ENCODE assay signal across 16 cellular contexts in genomic region chr6:13259393-13259792, GRCh38.
DNase-seq lines count a peak whose midpoint lies in the region; ATAC-seq and TF ChIP-seq lines count a peak whose summit lies in the region.
"Had no signal": no experiment of that assay in that cellular context is flagged by ENCODE, and none has a peak within 500 bp of the region (broad histone marks: within the 10 kb centered on the region; RNA-seq: fewer than 3 reads in every experiment).

No MANE protein-coding gene starts in this region.

- H3K9me3 ChIP-seq in hepatocyte (ENCODE audit: low read depth): no peaks in the 10 kb centered on the region
- H3K9me3 ChIP-seq: ovary had no signal

- ATAC-seq in GM18502 (IDR thresholded peaks at IDR 0.05; ENCODE audit: poor library complexity, unreplicated experiment): peak; percentile 48
- peak; percentile 35 for ATAC-seq in GM21447 (IDR thresholded peaks at IDR 0.05; ENCODE audit: unreplicated experiment)
- ATAC-seq in HG03095 (IDR thresholded peaks at IDR 0.05; ENCODE audit: unreplicated experiment): peak; percentile 41
- ATAC-seq in activated B cell treated with CpG ODN at 0.5 μM for 24 hours (ENCODE audit: low read depth): peak; percentile 45
- no peak for ATAC-seq in GM19324 (IDR thresholded peaks at IDR 0.05; ENCODE audit: low FRiP score, unreplicated experiment)
- ATAC-seq: HCT116, heart right ventricle had no signal

- peaks cover 3% of the 10 kb centered on the region for H3K36me3 Mint-ChIP-seq in activated B cell treated with CpG ODN at 0.5 μM for 24 hours (ENCODE audit: low read depth)

- no peaks in the 10 kb centered on the region for H3K36me3 ChIP-seq in hepatocyte (replicated peaks; ENCODE audit: insufficient read depth, low read depth)
- H3K36me3 ChIP-seq: heart right ventricle, ovary had no signal

- 96% methylated on average over 3 of the region's 3 CpGs for WGBS in hepatocyte (ENCODE audit: low lambda C conversion rate, missing lambda C conversion rate)

- TF ChIP-seq CTCF in activated B cell treated with CpG ODN at 0.5 μM for 24 hours (IDR thresholded peaks at IDR 0.05) (no peak), hepatocyte (IDR thresholded peaks at IDR 0.05; ENCODE audit: poor library complexity) (no peak)

- H4K20me1 ChIP-seq in hepatocyte (ENCODE audit: insufficient read depth, poor library complexity, severe bottlenecking): no peaks in the 10 kb centered on the region

- H3K27ac Mint-ChIP-seq in activated B cell treated with CpG ODN at 0.5 μM for 24 hours: peak overlapping the region; percentile 75
- H3K27ac Mint-ChIP-seq: activated naive CD8-positive, alpha-beta T cell treated with anti-CD3 and anti-CD28 coated beads for 36 hours; stimulated activated naive CD8-positive, alpha-beta T cell treated with anti-CD3 and anti-CD28 coated beads, Interleukin-15, Interleukin-2, amounts not matched to agents 100 ng/mL and 50 ng/mL, for 24 hours had no signal

- peak overlapping the region; percentile 74 for H3K4me3 Mint-ChIP-seq in activated B cell treated with CpG ODN at 0.5 μM for 24 hours
- H3K4me3 Mint-ChIP-seq: activated naive CD8-positive, alpha-beta T cell treated with anti-CD3 and anti-CD28 coated beads for 36 hours; stimulated activated naive CD8-positive, alpha-beta T cell treated with anti-CD3 and anti-CD28 coated beads, Interleukin-15, Interleukin-2, amounts not matched to agents 100 ng/mL and 50 ng/mL, for 24 hours had no signal

- CTCF ChIA-PET in activated B cell treated with CpG ODN at 0.5 μM for 24 hours (lab: Charles Lee): interaction anchor here (1.0 to 1.5 kb wide), 2 partner anchors 18 to 64 kb away, joined by 6 read pairs; no protein-coding TSS in a partner anchor

- H3K27me3 Mint-ChIP-seq in activated B cell treated with CpG ODN at 0.5 μM for 24 hours: no peaks in the 10 kb centered on the region
- H3K27me3 Mint-ChIP-seq: activated naive CD8-positive, alpha-beta T cell treated with anti-CD3 and anti-CD28 coated beads for 36 hours; stimulated activated naive CD8-positive, alpha-beta T cell treated with anti-CD3 and anti-CD28 coated beads, Interleukin-15, Interleukin-2, amounts not matched to agents 100 ng/mL and 50 ng/mL, for 24 hours had no signal

- H3K4me3 ChIP-seq in hepatocyte: no peak overlapping the region
- H3K4me3 ChIP-seq: heart right ventricle, ovary had no signal

- no peak overlapping the region for H3K27ac ChIP-seq in hepatocyte
- H3K27ac ChIP-seq: heart right ventricle, ovary had no signal

- POLR2A ChIA-PET in activated B cell treated with CpG ODN at 0.5 μM for 24 hours (lab: Charles Lee): interaction anchor here (4.9 to 5.2 kb wide), 3 partner anchors 13 to 69 kb away, joined by 27 to 101 read pairs (median 35); partner anchors contain the start of gene TBC1D7

- H3K4me1 ChIP-seq in hepatocyte (ENCODE audit: insufficient read depth): no peaks in the 10 kb centered on the region

- intact Hi-C loops in activated B cell treated with CpG ODN at 0.5 μM for 24 hours (cut with micrococcal nuclease): loop anchor here (2.0 kb wide), 1 partner anchor 25 kb away; no protein-coding TSS in a partner anchor

- no peaks in the 10 kb centered on the region for H3K9me2 ChIP-seq in hepatocyte (replicated peaks; ENCODE audit: insufficient read depth)

- H3K4me1 Mint-ChIP-seq in activated B cell treated with CpG ODN at 0.5 μM for 24 hours: peaks cover 94% of the 10 kb centered on the region

- DNase-seq in activated B cell treated with CpG ODN at 0.5 μM for 24 hours (no peak), mesenteric fat pad (ENCODE audit: low spot score) (no peak), NCI-H446 (lab: John Stamatoyannopoulos, UW) (no peak), hepatocyte (ENCODE audit: low spot score) (no peak)
- DNase-seq: activated CD4-positive, alpha-beta T cell treated with anti-CD3 and anti-CD28 coated beads, Interleukin-2, amount 50 U/mL, for 1 hour; activated naive CD8-positive, alpha-beta T cell treated with anti-CD3 and anti-CD28 coated beads for 36 hours; activated T-cell treated with anti-CD3 and anti-CD28 coated beads, Interleukin-2, amount 50 U/mL, for 1 hour; heart right ventricle; ovary; small intestine had no signal

- H2AFZ ChIP-seq in hepatocyte: no peak overlapping the region

- no peaks in the 10 kb centered on the region for H3K79me2 ChIP-seq in hepatocyte

- H3K9me3 Mint-ChIP-seq in activated B cell treated with CpG ODN at 0.5 μM for 24 hours: peaks cover 5% of the 10 kb centered on the region
- H3K9me3 Mint-ChIP-seq: activated naive CD8-positive, alpha-beta T cell treated with anti-CD3 and anti-CD28 coated beads for 36 hours had no signal

- no peak overlapping the region for H3K4me2 ChIP-seq in hepatocyte

- H3K27me3 ChIP-seq in hepatocyte: no peaks in the 10 kb centered on the region
- H3K27me3 ChIP-seq: heart right ventricle, ovary had no signal
